9 cellular contexts compared by ENCODE assay signal in genomic region chr12:103852498-103852992, GRCh38. TPM values are rescaled to one million over a fixed set of nuclear protein-coding genes. Genes with fewer than 3 reads are reported as not detected.
DNase-seq lines count a peak whose midpoint lies in the region; ATAC-seq and TF ChIP-seq lines count a peak whose summit lies in the region.
"Had no signal": no experiment of that assay in that cellular context is flagged by ENCODE, and none has a peak within 500 bp of the region (broad histone marks: within the 10 kb centered on the region; RNA-seq: fewer than 3 reads in every experiment).

No MANE protein-coding gene starts in this region.

- ATAC-seq in GM21619 (IDR thresholded peaks at IDR 0.05; ENCODE audit: unreplicated experiment) = no peak
- ATAC-seq: Panc1 had no signal

- no peaks in the 10 kb centered on the region for H3K9me3 ChIP-seq in muscle layer of colon (ENCODE audit: low read length)

- DNase-seq in Daoy (ENCODE audit: low read depth) (peak; percentile 43), NCI-H2107 (lab: John Stamatoyannopoulos, UW) (peak; percentile 49), astrocyte of the spinal cord (ENCODE audit: low read depth, low spot score) (peak; percentile 79), RWPE1 (ENCODE audit: low spot score) (no peak), T-helper 1 cell (no peak), MV-4-11 (lab: John Stamatoyannopoulos, UW) (no peak)

- no peak overlapping the region for H3K9ac ChIP-seq in muscle layer of colon (ENCODE audit: low read length)

- CTCF ChIA-PET in RWPE1 (lab: Yijun Ruan, JAX) = no interaction called here

- H3K27ac ChIP-seq in muscle layer of colon (ENCODE audit: low read depth, low read length) = peak overlapping the region; percentile 75
- H3K27ac ChIP-seq in RWPE1 = no peak overlapping the region

- no peaks in the 10 kb centered on the region for H3K36me3 ChIP-seq in muscle layer of colon (ENCODE audit: insufficient read depth, low read length)

- TF ChIP-seq CTCF in astrocyte of the spinal cord (IDR thresholded peaks at IDR 0.05; ENCODE audit: low read depth, low read length) (no peak), RWPE1 (conservative IDR thresholded peaks at IDR 0.05; ENCODE audit: low read depth) (no peak)

- POLR2A ChIA-PET in RWPE1 (lab: Yijun Ruan, JAX; ENCODE audit: low non-redundant PET) = no interaction called here

- H3K4me3 ChIP-seq in astrocyte of the spinal cord (ENCODE audit: low read depth, low read length) (no peak overlapping the region), muscle layer of colon (ENCODE audit: low read depth in 1 of 2, low read length in 2 of 2) (no peak overlapping the region)

- in situ Hi-C loops in astrocyte of the spinal cord (cut with HindIII; ENCODE audit: low sequenced_read_pairs) = no loop called here

- no peaks in the 10 kb centered on the region for H3K27me3 ChIP-seq in muscle layer of colon (ENCODE audit: control insufficient read depth in 1 of 2, insufficient read depth in 2 of 2, low read length in 2 of 2)

- peaks cover 94% of the 10 kb centered on the region for H3K4me1 ChIP-seq in muscle layer of colon (ENCODE audit: insufficient read depth, low read length)

RNA-seq across cellular contexts. Expression of gene NT5DC3, which starts 11.5 kb away (rescaled TPM):
- 5.7 and 14.5 TPM in 2 replicates for total RNA-seq in Daoy (2014; rRNA removed; shearing (Covaris generic))

Comparison
In these comparisons a context has a peak if more than half of its experiments do, and no peak if none do; other contexts are left out.
1. DNase-seq: peak in Daoy (single experiment), NCI-H2107 (single experiment) and astrocyte of the spinal cord (single experiment); none in RWPE1 (single experiment), T-helper 1 cell (0 of 5) and MV-4-11 (single experiment).